8 cellular contexts compared by ENCODE assay signal in genomic region chr2:226835420-226835795, GRCh38. TPM values are rescaled to one million over a fixed set of nuclear protein-coding genes. Genes with fewer than 3 reads are reported as not detected.
DNase-seq lines count a peak whose midpoint lies in the region; ATAC-seq and TF ChIP-seq lines count a peak whose summit lies in the region.

No MANE protein-coding gene starts in this region.

- no peaks in the 10 kb centered on the region for H3K27me3 Mint-ChIP-seq in CD14-positive monocyte (ENCODE audit: low read depth in 3 of 3)
- H3K27me3 Mint-ChIP-seq in natural killer cell treated with Interleukin-12 subunit alpha and Interleukin-12 subunit beta and Interleukin-15 and Interleukin-18, amount 100 ng/mL, for 72 hours, result no peaks in the 10 kb centered on the region

- H3F3A ChIP-seq in SU-DHL-6 (ENCODE audit: insufficient read depth), result peaks cover 47% of the 10 kb centered on the region

- peaks cover 33% of the 10 kb centered on the region for H3K36me3 ChIP-seq in SU-DHL-6 (ENCODE audit: low read length)

- peaks cover 16 to 22% of the 10 kb centered on the region in 2 donors for H3K36me3 Mint-ChIP-seq in CD14-positive monocyte
- H3K36me3 Mint-ChIP-seq in natural killer cell treated with Interleukin-12 subunit alpha and Interleukin-12 subunit beta and Interleukin-15 and Interleukin-18, amount 100 ng/mL, for 72 hours, result peaks cover 5% of the 10 kb centered on the region

- DNase-seq in CD14-positive monocyte (ENCODE audit: low spot score) (no peak), GM19238 (ENCODE audit: insufficient read length, low spot score) (peak; percentile 3), epithelial cell of prostate (ENCODE audit: low read depth, low spot score) (no peak), 8988T (no peak), NCI-H2107 treated with DMSO at 0.1 percent for 48 hours (lab: John Stamatoyannopoulos, UW; ENCODE audit: unreplicated experiment) (no peak)
- DNase-seq in natural killer cell treated with Interleukin-12 subunit alpha and Interleukin-12 subunit beta and Interleukin-15 and Interleukin-18, amount 100 ng/mL, for 72 hours (ENCODE audit: low spot score), result no peak

- peak; percentile 24 for ATAC-seq in HG03175 (IDR thresholded peaks at IDR 0.05; ENCODE audit: unreplicated experiment)
- ATAC-seq in natural killer cell treated with Interleukin-12 subunit alpha and Interleukin-12 subunit beta and Interleukin-15 and Interleukin-18, amount 100 ng/mL, for 72 hours, result peak in 1 of 2 donors; percentile 18

- H3K4me3 Mint-ChIP-seq in CD14-positive monocyte, result peak overlapping the region; percentile 88 to 93
- H3K4me3 Mint-ChIP-seq in natural killer cell treated with Interleukin-12 subunit alpha and Interleukin-12 subunit beta and Interleukin-15 and Interleukin-18, amount 100 ng/mL, for 72 hours, result peak overlapping the region; percentile 89

- no peaks in the 10 kb centered on the region for H3K9me2 ChIP-seq in SU-DHL-6 (replicated peaks; ENCODE audit: insufficient read depth, low read length)

- H3K27ac ChIP-seq in SU-DHL-6 (ENCODE audit: low read depth, low read length) (peak overlapping the region; percentile 97), epithelial cell of prostate (peak overlapping the region; percentile 97)

- TF ChIP-seq CTCF in CD14-positive monocyte (IDR thresholded peaks at IDR 0.05), result no peak
- no peak for TF ChIP-seq CTCF in SU-DHL-6 (IDR thresholded peaks at IDR 0.05; ENCODE audit: insufficient read depth, low read length, poor library complexity, severe bottlenecking)

- H3K27me3 ChIP-seq in SU-DHL-6 (ENCODE audit: low read length), result no peaks in the 10 kb centered on the region

- H3K9me3 Mint-ChIP-seq in CD14-positive monocyte, result peaks cover 0 to 4% (median 0%) of the 10 kb centered on the region in 7 donors
- no peaks in the 10 kb centered on the region for H3K9me3 Mint-ChIP-seq in natural killer cell treated with Interleukin-12 subunit alpha and Interleukin-12 subunit beta and Interleukin-15 and Interleukin-18, amount 100 ng/mL, for 72 hours

- H3K4me1 Mint-ChIP-seq in CD14-positive monocyte, result peaks cover 20% of the 10 kb centered on the region
- peaks cover 23 to 29% of the 10 kb centered on the region in 2 donors for H3K4me1 Mint-ChIP-seq in natural killer cell treated with Interleukin-12 subunit alpha and Interleukin-12 subunit beta and Interleukin-15 and Interleukin-18, amount 100 ng/mL, for 72 hours (ENCODE audit: low read depth in 2 of 2)

- intact Hi-C loops in CD14-positive monocyte (cut with micrococcal nuclease), result no loop called here

- peak overlapping the region; percentile 96 for H3K4me2 ChIP-seq in SU-DHL-6 (ENCODE audit: low read depth, low read length, poor library complexity, severe bottlenecking)

- H3K9me3 ChIP-seq in SU-DHL-6 (ENCODE audit: insufficient read depth, low read length), result no peaks in the 10 kb centered on the region

- peaks cover 81% of the 10 kb centered on the region for H3K79me2 ChIP-seq in SU-DHL-6 (ENCODE audit: insufficient read depth, low read length)

- peak overlapping the region; percentile 96 to 99 (median 98) for H3K27ac Mint-ChIP-seq in CD14-positive monocyte
- peak overlapping the region; percentile 97 for H3K27ac Mint-ChIP-seq in natural killer cell treated with Interleukin-12 subunit alpha and Interleukin-12 subunit beta and Interleukin-15 and Interleukin-18, amount 100 ng/mL, for 72 hours

- no peak overlapping the region for H2AFZ ChIP-seq in SU-DHL-6 (ENCODE audit: low read depth, low read length, severe bottlenecking)

- H4K20me1 ChIP-seq in SU-DHL-6 (ENCODE audit: low read depth, low read length), result 0 out of 2 replicates have a peak, but pooled peaks cover 14% of the 10 kb centered on the region

- H3K9ac ChIP-seq in SU-DHL-6 (ENCODE audit: low read length), result peak overlapping the region; percentile 99

- H3K4me3 ChIP-seq in SU-DHL-6 (ENCODE audit: insufficient read depth, low read length, poor library complexity, severe bottlenecking), result peak overlapping the region; percentile 90

RNA-seq across cellular contexts. Expression of gene RHBDD1, which starts 0.4 kb away (rescaled TPM):
- 10 to 100 TPM; 15.5 to 19.5 TPM for polyA plus RNA-seq in CD14-positive monocyte
- 10 to 100 TPM; 40.1 to 43.3 TPM for total RNA-seq in natural killer cell treated with Interleukin-12 subunit alpha and Interleukin-12 subunit beta and Interleukin-15 and Interleukin-18, amount 100 ng/mL, for 72 hours

RNA-seq across cellular contexts. Expression of gene IRS1, which starts 35.8 kb away (rescaled TPM):
- polyA plus RNA-seq in CD14-positive monocyte, result under 1 TPM in 1 of 2 donors, not detected in 1; 0.10 TPM
- under 1 TPM; 0.21 to 0.39 TPM for total RNA-seq in natural killer cell treated with Interleukin-12 subunit alpha and Interleukin-12 subunit beta and Interleukin-15 and Interleukin-18, amount 100 ng/mL, for 72 hours
